ENCODE assay signal across 29 cellular contexts in the genomic region with DNA sequence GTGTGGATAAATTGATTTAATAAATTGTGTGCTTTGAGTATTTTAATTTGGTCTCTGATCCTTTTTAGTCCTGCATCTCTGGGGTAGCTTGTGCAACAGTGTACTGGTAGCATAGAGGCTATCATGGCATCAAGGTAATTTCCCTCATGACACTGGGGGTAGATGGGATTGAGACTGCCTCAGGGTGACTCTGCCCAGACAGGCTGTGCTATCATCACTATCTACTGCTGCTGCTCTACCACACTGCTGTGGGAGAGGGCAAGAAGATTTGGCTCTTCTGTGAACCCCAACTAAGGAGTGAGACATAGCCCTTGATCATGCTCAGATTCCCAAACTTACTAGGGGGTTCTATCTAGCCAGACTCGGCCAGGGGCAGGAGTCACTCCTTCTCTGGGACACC. TPM values are rescaled to one million over a fixed set of nuclear protein-coding genes. Genes with fewer than 3 reads are reported as not detected.
DNase-seq lines count a peak whose midpoint lies in the region; ATAC-seq, FAIRE-seq and TF ChIP-seq lines count a peak whose summit lies in the region.
"Had no signal": no experiment of that assay in that cellular context is flagged by ENCODE, and none has a peak within 500 bp of the region (broad histone marks: within the 10 kb centered on the region; RNA-seq: fewer than 3 reads in every experiment).

No MANE protein-coding gene starts in this region.

- no CpG with 5 or more reads among the region's 1 CpG for WGBS in trophoblast cell (ENCODE audit: extremely low coverage, insufficient coverage, insufficient read length)

- H3K9ac ChIP-seq in trophoblast cell (ENCODE audit: low read length): no peak overlapping the region
- H3K9ac ChIP-seq: BLaER1 had no signal

- H3K27me3 ChIP-seq in GM23338 (ENCODE audit: insufficient read depth): no peaks in the 10 kb centered on the region
- peaks cover 6% of the 10 kb centered on the region for H3K27me3 ChIP-seq in bronchial epithelial cell (ENCODE audit: control insufficient read depth, insufficient read depth, low read length)
- H3K27me3 ChIP-seq in trophoblast cell (ENCODE audit: insufficient read depth, low read length): no peaks in the 10 kb centered on the region
- H3K27me3 ChIP-seq: BE2C, BLaER1 had no signal

- H3K27ac Mint-ChIP-seq in GM23338 (no peak overlapping the region), WTC11 (no peak overlapping the region)
- H3K27ac Mint-ChIP-seq: CD14-positive monocyte; CD4-positive, alpha-beta memory T cell; CD4-positive, CD25-positive, alpha-beta regulatory T cell; CD8-positive, alpha-beta memory T cell had no signal

- no peaks in the 10 kb centered on the region for H4K20me1 ChIP-seq in GM23338 (replicated peaks; ENCODE audit: insufficient read depth)
- H4K20me1 ChIP-seq: BLaER1 had no signal

- no peak overlapping the region for H2BK12ac ChIP-seq in trophoblast cell (ENCODE audit: low read length)

- H3K79me1 ChIP-seq in trophoblast cell (ENCODE audit: low read length): no peaks in the 10 kb centered on the region

- H3K14ac ChIP-seq in trophoblast cell (ENCODE audit: low read length): no peak overlapping the region

- H3K4me3 Mint-ChIP-seq in GM23338 (no peak overlapping the region), WTC11 (no peak overlapping the region)
- H3K4me3 Mint-ChIP-seq: CD14-positive monocyte; CD4-positive, alpha-beta memory T cell; CD4-positive, CD25-positive, alpha-beta regulatory T cell; CD8-positive, alpha-beta memory T cell had no signal

- CTCF ChIA-PET in WTC11 (lab: Charles Lee): interaction anchor here (1.0 kb wide), 1 partner anchor 18 kb away, joined by 3 read pairs; no protein-coding TSS in a partner anchor

- no peaks in the 10 kb centered on the region for H3K9me3 ChIP-seq in trophoblast cell (ENCODE audit: insufficient read depth, low read depth, low read length)
- H3K9me3 ChIP-seq: BE2C, BLaER1 had no signal

- POLR2A ChIA-PET in WTC11 (lab: Charles Lee): no interaction called here

- peaks cover 6% of the 10 kb centered on the region for H3K9me2 ChIP-seq in GM23338 (ENCODE audit: insufficient read depth)

- H2BK5ac ChIP-seq in trophoblast cell (ENCODE audit: low read depth, low read length, poor library complexity): no peak overlapping the region

- no peak overlapping the region for H2BK120ac ChIP-seq in trophoblast cell (ENCODE audit: insufficient read depth, low read length, poor library complexity)

- H3K4me3 ChIP-seq in GM23338: no peak overlapping the region
- H3K4me3 ChIP-seq in bronchial epithelial cell (ENCODE audit: low read depth, low read length): no peak overlapping the region
- no peak overlapping the region for H3K4me3 ChIP-seq in epithelial cell of esophagus (ENCODE audit: low read length)
- no peak overlapping the region for H3K4me3 ChIP-seq in trophoblast cell (ENCODE audit: low read depth, low read length)
- H3K4me3 ChIP-seq: BLaER1, GM12878 had no signal

- DNase-seq in GM23338 (ENCODE audit: low spot score) (no peak), bronchial epithelial cell (ENCODE audit: low read depth) (no peak), epithelial cell of esophagus (ENCODE audit: low read depth) (peak; percentile 4), trophoblast cell (peak; percentile 37 to 50), islet precursor cell (no peak), NCI-H2081 treated with DMSO at 0.1 percent for 48 hours (lab: John Stamatoyannopoulos, UW) (no peak), WTC11 (ENCODE audit: low spot score) (no peak)
- DNase-seq: 8988T; ACHN; BE2C; C1 segment of cervical spinal cord; CD4-positive, alpha-beta memory T cell; CD4-positive, CD25-positive, alpha-beta regulatory T cell; CD8-positive, alpha-beta memory T cell; COR-L47; DMS 273 treated with DMSO at 0.1 percent for 48 hours; DMS153; DMS53; DMS79; DND-41; EL; GDM1 had no signal

- H3K18ac ChIP-seq in trophoblast cell (ENCODE audit: low read length): no peak overlapping the region

- TF ChIP-seq CTCF in GM23338 (conservative IDR thresholded peaks at IDR 0.05; ENCODE audit: low read depth in 2 of 2) (no peak), bronchial epithelial cell (IDR thresholded peaks at IDR 0.05; ENCODE audit: insufficient read depth, low read length, severe bottlenecking) (no peak), epithelial cell of esophagus (IDR thresholded peaks at IDR 0.05; ENCODE audit: insufficient read depth, low read depth, low read length, missing control alignments) (no peak), WTC11 (IDR thresholded peaks at IDR 0.05) (no peak)

- H4K8ac ChIP-seq in trophoblast cell (ENCODE audit: low read depth, low read length): no peak overlapping the region

- H3K36me3 Mint-ChIP-seq in GM23338 (ENCODE audit: low read depth) (no peaks in the 10 kb centered on the region), WTC11 (peaks cover 3% of the 10 kb centered on the region)
- H3K36me3 Mint-ChIP-seq: CD14-positive monocyte; CD4-positive, alpha-beta memory T cell; CD4-positive, CD25-positive, alpha-beta regulatory T cell; CD8-positive, alpha-beta memory T cell had no signal

- peaks cover 3% of the 10 kb centered on the region; the same call in 1 of the 3 replicates for H3K9me3 Mint-ChIP-seq in GM23338
- H3K9me3 Mint-ChIP-seq in WTC11: peaks cover 14% of the 10 kb centered on the region
- H3K9me3 Mint-ChIP-seq: CD4-positive, alpha-beta memory T cell; CD4-positive, CD25-positive, alpha-beta regulatory T cell; CD8-positive, alpha-beta memory T cell had no signal

- H3K27ac ChIP-seq in GM23338 (ENCODE audit: low read depth) (no peak overlapping the region), trophoblast cell (ENCODE audit: low read depth, low read length) (no peak overlapping the region)
- H3K27ac ChIP-seq: BLaER1 had no signal

- H4K12ac ChIP-seq in trophoblast cell (ENCODE audit: low read depth, low read length): no peak overlapping the region

- H3K4me1 Mint-ChIP-seq in GM23338: peaks cover 19% of the 10 kb centered on the region
- peaks cover 28% of the 10 kb centered on the region for H3K4me1 Mint-ChIP-seq in WTC11
- H3K4me1 Mint-ChIP-seq: CD4-positive, alpha-beta memory T cell; CD4-positive, CD25-positive, alpha-beta regulatory T cell; CD8-positive, alpha-beta memory T cell had no signal

- no peaks in the 10 kb centered on the region for H3F3A ChIP-seq in GM23338 (replicated peaks; ENCODE audit: low read depth)

- no peaks in the 10 kb centered on the region for H3K36me3 ChIP-seq in GM23338 (ENCODE audit: insufficient read depth)
- H3K36me3 ChIP-seq in bronchial epithelial cell (ENCODE audit: control insufficient read depth, insufficient read depth, low read length): no peaks in the 10 kb centered on the region
- H3K36me3 ChIP-seq in trophoblast cell (ENCODE audit: control insufficient read depth in 1 of 2, insufficient read depth in 2 of 2, low read length in 2 of 2): no peaks in the 10 kb centered on the region
- H3K36me3 ChIP-seq: BE2C, BLaER1 had no signal

- H3K79me2 ChIP-seq in GM23338 (replicated peaks; ENCODE audit: insufficient read depth) (no peaks in the 10 kb centered on the region), trophoblast cell (ENCODE audit: control insufficient read depth, insufficient read depth, low read length, poor library complexity) (no peaks in the 10 kb centered on the region)

- no peak overlapping the region for H4K91ac ChIP-seq in trophoblast cell (ENCODE audit: low read depth, low read length)

- no peak overlapping the region for H2AK5ac ChIP-seq in trophoblast cell (ENCODE audit: low read length)

- peaks cover 27% of the 10 kb centered on the region for H3K4me1 ChIP-seq in GM23338 (ENCODE audit: insufficient read depth)
- H3K4me1 ChIP-seq in trophoblast cell (ENCODE audit: control insufficient read depth in 1 of 2, insufficient read depth in 2 of 2, low read length in 2 of 2): no peaks in the 10 kb centered on the region
- H3K4me1 ChIP-seq: BLaER1 had no signal

- no peak overlapping the region for H3K23ac ChIP-seq in trophoblast cell (ENCODE audit: low read length)

- H3K27me3 Mint-ChIP-seq in GM23338 (ENCODE audit: insufficient read depth, low read depth, poor library complexity) (peaks cover 12% of the 10 kb centered on the region), WTC11 (ENCODE audit: low read depth) (no peaks in the 10 kb centered on the region)

- H3K4me2 ChIP-seq in GM23338: peak overlapping the region; percentile 31; the same call in 1 of the 2 replicates
- no peak overlapping the region for H3K4me2 ChIP-seq in trophoblast cell (ENCODE audit: low read length)
- H3K4me2 ChIP-seq: BLaER1 had no signal

- ATAC-seq in GM23338 (no peak), WTC11 (no peak)
- ATAC-seq: GM12878 had no signal

- H2AFZ ChIP-seq in GM23338: 0 out of 2 replicates have a peak overlapping the region, but pooled peaks have one; percentile 54
- H2AFZ ChIP-seq in trophoblast cell (ENCODE audit: insufficient read depth, low read length, poor library complexity): no peak overlapping the region

- no peak overlapping the region for H3K4ac ChIP-seq in trophoblast cell (ENCODE audit: low read depth, low read length)

- FAIRE-seq in bronchial epithelial cell (lab: Jason Lieb, UNC): peak; percentile 13
- FAIRE-seq: A204.1, GM12878, GM12892, GM18507 had no signal

TF ChIP-seq in WTC11, 78 proteins besides CTCF, POLR2A, EP300 and RAD21:
- TF ChIP-seq TP53 (CRISPR knock-in tag; IDR thresholded peaks at IDR 0.05) (no peak), NR2C2 (CRISPR knock-in tag; IDR thresholded peaks at IDR 0.05) (no peak), CREB1 (CRISPR knock-in tag; IDR thresholded peaks at IDR 0.05) (no peak)
TF ChIP-seq in WTC11: peak in this region for 0.

RNA-seq across cellular contexts. Expression of a gene that starts 43.6 kb away (rescaled TPM):
- 21.4 and 22.2 TPM in 2 replicates for total RNA-seq in GM23338 (2014; rRNA removed; shearing (Covaris generic))
- 10.8 and 12.2 TPM in 2 replicates for polyA plus RNA-seq in GM23338 (2016; fragmentation: Nextera tagmentation; extraction: Ambion mirVana)
- total RNA-seq in bronchial epithelial cell (1.0 and 1.1 TPM in 2 replicates), WTC11 (2021) (11.9 to 19.0 TPM (median 17.0 TPM) in 3 replicates)
- polyA plus RNA-seq in trophoblast cell (2013): 1.8 and 2.1 TPM in 2 replicates
- total RNA-seq: G401 had no signal

Comparison
In these comparisons a context has a peak if more than half of its experiments do, and no peak if none do; other contexts are left out.
1. DNase-seq: peak in epithelial cell of esophagus (single experiment) and trophoblast cell (2 of 2); none in GM23338 (single experiment), bronchial epithelial cell (single experiment), islet precursor cell (single experiment), NCI-H2081 treated with DMSO at 0.1 percent for 48 hours (single experiment) and WTC11 (single experiment).